In genomic region chr6:37569317-37569716, GRCh38 we compare ENCODE assay signal across 26 cellular contexts.
"Had no signal": no experiment of that assay in that cellular context is flagged by ENCODE, and none has a peak within 500 bp of the region (broad histone marks: within the 10 kb centered on the region; RNA-seq: fewer than 3 reads in every experiment).

No MANE protein-coding gene starts in this region.

- DNase-seq: activated CD4-positive, CD25-positive, alpha-beta regulatory T cell treated with anti-CD3 and anti-CD28 coated beads, Interleukin-2, amount 50 U/mL, for 72 hours; activated T-cell treated with anti-CD3 and anti-CD28 coated beads, Interleukin-2, amount 50 U/mL, for 1 hour; amygdala; caudate nucleus; effector CD4-positive, alpha-beta T cell; foreskin keratinocyte; immature natural killer cell; left lung; natural killer cell; small intestine; stimulated activated CD4-positive, alpha-beta T cell treated with anti-CD3 and anti-CD28 coated beads, Interleukin-15, amount 100 ng/mL, for 24 hours; stimulated activated naive CD4-positive, alpha-beta T cell; T-cell; testis; trophoblast cell; WERI-Rb-1 had no signal

- H3K79me2 ChIP-seq: hepatocyte had no signal

- H3K36me3 ChIP-seq: left lung, neutrophil, vagina, WERI-Rb-1 had no signal

- H2AFZ ChIP-seq: hepatocyte had no signal

- H3K27ac ChIP-seq: foreskin keratinocyte, hepatocyte, left lung, neutrophil, testis, vagina had no signal

- FAIRE-seq: small intestine had no signal

- H3K4me3 Mint-ChIP-seq: activated naive CD8-positive, alpha-beta T cell; activated T-helper 17 cell treated with anti-CD3 and anti-CD28 coated beads, Interleukin-2, amount 50 U/mL, for 72 hours; dendritic cell treated with granulocyte-macrophage colony-stimulating factor and Interleukin-4, amounts not matched to agents 40 ng/mL and 50 ng/mL, for 4 days; immature natural killer cell; mesothelial cell of epicardium; natural killer cell; T-cell; T-helper 2 cell treated with Interferon-gamma antibody and Interleukin-4, amounts not matched to agents 5 μg/mL and 100 μg/mL, for 36 hours had no signal

- H3K27me3 ChIP-seq: testis, vagina had no signal

- H3K9me3 Mint-ChIP-seq: activated T-helper 17 cell treated with anti-CD3 and anti-CD28 coated beads, Interleukin-2, amount 50 U/mL, for 72 hours; dendritic cell treated with granulocyte-macrophage colony-stimulating factor and Interleukin-4, amounts not matched to agents 40 ng/mL and 50 ng/mL, for 4 days; mesothelial cell of epicardium; natural killer cell; T-cell; T-helper 2 cell treated with Interferon-gamma antibody and Interleukin-4, amounts not matched to agents 5 μg/mL and 100 μg/mL, for 36 hours had no signal

- H3K9me3 ChIP-seq: left lung, neutrophil, testis, vagina had no signal

- H3K4me1 ChIP-seq: foreskin keratinocyte had no signal

- H3K4me2 ChIP-seq: hepatocyte had no signal

- H3K27me3 Mint-ChIP-seq: activated naive CD8-positive, alpha-beta T cell; activated T-helper 17 cell treated with anti-CD3 and anti-CD28 coated beads, Interleukin-2, amount 50 U/mL, for 72 hours had no signal

- H3K27ac Mint-ChIP-seq: activated naive CD8-positive, alpha-beta T cell; activated T-helper 17 cell treated with anti-CD3 and anti-CD28 coated beads, Interleukin-2, amount 50 U/mL, for 72 hours; dendritic cell treated with granulocyte-macrophage colony-stimulating factor and Interleukin-4, amounts not matched to agents 40 ng/mL and 50 ng/mL, for 4 days; immature natural killer cell; mesothelial cell of epicardium; natural killer cell; T-cell; T-helper 2 cell treated with Interferon-gamma antibody and Interleukin-4, amounts not matched to agents 5 μg/mL and 100 μg/mL, for 36 hours had no signal

- H3K36me3 Mint-ChIP-seq: activated naive CD8-positive, alpha-beta T cell; mesothelial cell of epicardium; natural killer cell; T-cell had no signal

- ATAC-seq: activated T-helper 17 cell treated with anti-CD3 and anti-CD28 coated beads, Interleukin-2, amount 50 U/mL, for 72 hours; foreskin keratinocyte; left lung; natural killer cell; sciatic nerve; T-cell had no signal

- H3K4me3 ChIP-seq: hepatocyte, left lung, lung, testis, vagina had no signal
